8 cellular contexts compared by ENCODE assay signal in the genomic region with DNA sequence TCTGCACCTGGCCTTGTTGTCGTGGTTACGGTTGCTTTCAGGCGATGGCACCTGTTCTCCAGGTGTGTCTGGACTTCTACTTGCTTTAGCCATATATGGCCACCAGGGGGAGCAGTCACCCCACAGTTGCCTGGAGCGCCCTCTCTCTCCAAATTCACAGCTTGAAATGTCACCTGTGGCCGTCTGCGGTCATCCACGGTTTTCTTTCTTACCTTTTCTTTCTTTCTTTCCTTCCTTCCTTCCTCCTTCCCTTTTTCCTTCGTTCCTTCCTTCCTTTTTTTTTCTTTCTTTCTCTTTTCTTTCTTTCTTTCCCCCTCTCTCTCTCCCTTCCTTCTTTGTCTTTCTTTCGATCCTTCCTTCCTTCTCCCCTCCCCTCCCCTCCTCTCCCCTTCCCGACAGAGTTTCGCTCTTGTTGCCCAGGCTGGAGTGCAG.
A peak's percentile ranks its signal among the peaks of the same experiment; 100 is the strongest.
DNase-seq lines count a peak whose midpoint lies in the region; ATAC-seq and TF ChIP-seq lines count a peak whose summit lies in the region.

No MANE protein-coding gene starts in this region.

- peaks cover 5 to 6% of the 10 kb centered on the region in 2 experiments for H3K36me3 ChIP-seq in mesenchymal stem cell (ENCODE audit: control insufficient read depth in 1 of 2, insufficient read depth in 2 of 2, low read depth in 1 of 2, low read length in 2 of 2)

- H3K4me1 Mint-ChIP-seq in activated CD4-positive, alpha-beta T cell treated with anti-CD3 and anti-CD28 coated beads for 36 hours = no peaks in the 10 kb centered on the region

- no peak overlapping the region for H3K18ac ChIP-seq in mesenchymal stem cell (ENCODE audit: low read depth in 1 of 2, low read length in 2 of 2)

- WGBS in mesenchymal stem cell = 42% methylated on average over 11 of the region's 11 CpGs

- intact Hi-C loops in activated CD4-positive, alpha-beta T cell treated with anti-CD3 and anti-CD28 coated beads for 36 hours (cut with DNase I, micrococcal nuclease) = no loop called here

- H2BK15ac ChIP-seq in mesenchymal stem cell (ENCODE audit: low read depth, poor library complexity, severe bottlenecking) = no peak overlapping the region

- no peak overlapping the region for H2BK12ac ChIP-seq in mesenchymal stem cell (ENCODE audit: low read length in 2 of 2)

- no peak overlapping the region for H4K8ac ChIP-seq in mesenchymal stem cell (ENCODE audit: low read length)

- H3K14ac ChIP-seq in mesenchymal stem cell (ENCODE audit: low read length in 2 of 2) = no peak overlapping the region

- H3K27ac ChIP-seq in mesenchymal stem cell (ENCODE audit: low read length, poor library complexity, severe bottlenecking) = no peak overlapping the region

- H2AFZ ChIP-seq in mesenchymal stem cell (ENCODE audit: low read depth, low read length) = no peak overlapping the region

- no peaks in the 10 kb centered on the region for H3K27me3 Mint-ChIP-seq in activated CD4-positive, alpha-beta T cell treated with anti-CD3 and anti-CD28 coated beads for 36 hours

- no peaks in the 10 kb centered on the region for H3K9me3 Mint-ChIP-seq in activated CD4-positive, alpha-beta T cell treated with anti-CD3 and anti-CD28 coated beads for 36 hours (ENCODE audit: low read depth)

- peak; percentile 65 for ATAC-seq in activated CD4-positive, alpha-beta T cell treated with anti-CD3 and anti-CD28 coated beads for 36 hours

- H3K79me1 ChIP-seq in mesenchymal stem cell (replicated peaks; ENCODE audit: low read length, poor library complexity, severe bottlenecking) = no peaks in the 10 kb centered on the region

- H2BK120ac ChIP-seq in mesenchymal stem cell (ENCODE audit: low read depth, low read length) = no peak overlapping the region

- no peak overlapping the region for H3K4ac ChIP-seq in mesenchymal stem cell (ENCODE audit: low read depth in 1 of 2, low read length in 2 of 2)

- no peaks in the 10 kb centered on the region for H3K4me1 ChIP-seq in mesenchymal stem cell (ENCODE audit: control insufficient read depth, insufficient read depth, low read depth, low read length)

- no peak overlapping the region for H3K4me2 ChIP-seq in mesenchymal stem cell (ENCODE audit: low read length, poor library complexity, severe bottlenecking)

- peak; percentile 79 for TF ChIP-seq CTCF in choroid plexus epithelial cell (conservative IDR thresholded peaks at IDR 0.05; ENCODE audit: low read depth, low read length)

- no peak overlapping the region for H3K4me3 ChIP-seq in choroid plexus epithelial cell (ENCODE audit: low read depth, low read length)
- no peak overlapping the region for H3K4me3 ChIP-seq in mesenchymal stem cell (ENCODE audit: insufficient read depth in 1 of 2, low read depth in 1 of 2, low read length in 2 of 2)

- no peak overlapping the region for H3K9ac ChIP-seq in mesenchymal stem cell (ENCODE audit: low read length)

- no peaks in the 10 kb centered on the region for H3K27me3 ChIP-seq in mesenchymal stem cell (ENCODE audit: control insufficient read depth in 1 of 2, insufficient read depth in 1 of 2, low read length in 2 of 2)

- DNase-seq in Daoy (ENCODE audit: low read depth) = peak; percentile 56
- DNase-seq in HEK293T (ENCODE audit: extremely low spot score) = peak; percentile 29
- peak; percentile 81 for DNase-seq in NCI-H2081 treated with DMSO at 0.1 percent for 48 hours (lab: John Stamatoyannopoulos, UW)
- DNase-seq in activated CD4-positive, alpha-beta T cell treated with anti-CD3 and anti-CD28 coated beads for 36 hours = peak; percentile 80
- DNase-seq in choroid plexus epithelial cell (ENCODE audit: low read depth) = peak; percentile 47
- peak; percentile 14 for DNase-seq in mesenchymal stem cell
- peak; percentile 27 for DNase-seq in stimulated activated CD8-positive, alpha-beta memory T cell treated with anti-CD3 and anti-CD28 coated beads, Interleukin-7, amount 100 ng/mL, for 24 hours (ENCODE audit: low read depth)
- DNase-seq in MV-4-11 (lab: John Stamatoyannopoulos, UW) = no peak

- no peak overlapping the region for H3K23ac ChIP-seq in mesenchymal stem cell (ENCODE audit: low read length in 2 of 2)

- CTCF ChIA-PET in HEK293T (lab: Yijun Ruan, JAX) = interaction anchor here (0.7 kb wide), 1 partner anchor 308 kb away, joined by 6 read pairs; no protein-coding TSS in a partner anchor
- CTCF ChIA-PET in activated CD4-positive, alpha-beta T cell treated with anti-CD3 and anti-CD28 coated beads for 36 hours (lab: Charles Lee) = interaction anchor here (1.2 kb wide), 1 partner anchor 1064 kb away, joined by 3 read pairs; no protein-coding TSS in a partner anchor

- POLR2A ChIA-PET in HEK293T (lab: Yijun Ruan, JAX) = interaction anchor here (0.7 kb wide), 1 partner anchor 26 kb away, joined by 3 read pairs; no protein-coding TSS in a partner anchor
- POLR2A ChIA-PET in activated CD4-positive, alpha-beta T cell treated with anti-CD3 and anti-CD28 coated beads for 36 hours (lab: Charles Lee) = interaction anchor here (0.6 kb wide), 1 partner anchor 263 kb away, joined by 3 read pairs; no protein-coding TSS in a partner anchor

- no peak overlapping the region for H3K4me3 Mint-ChIP-seq in activated CD4-positive, alpha-beta T cell treated with anti-CD3 and anti-CD28 coated beads for 36 hours

- H3K27ac Mint-ChIP-seq in activated CD4-positive, alpha-beta T cell treated with anti-CD3 and anti-CD28 coated beads for 36 hours = no peak overlapping the region

- H2AK5ac ChIP-seq in mesenchymal stem cell (ENCODE audit: low read length, severe bottlenecking) = no peak overlapping the region

- no peaks in the 10 kb centered on the region for H3K9me3 ChIP-seq in mesenchymal stem cell (ENCODE audit: control insufficient read depth, low read length)

- no peak overlapping the region for H4K91ac ChIP-seq in mesenchymal stem cell (ENCODE audit: low read length)

- peaks cover 7% of the 10 kb centered on the region for H3K36me3 Mint-ChIP-seq in activated CD4-positive, alpha-beta T cell treated with anti-CD3 and anti-CD28 coated beads for 36 hours (ENCODE audit: low read depth)

- no peak overlapping the region for H2BK5ac ChIP-seq in mesenchymal stem cell (ENCODE audit: low read depth, low read length, poor library complexity, severe bottlenecking)

TF ChIP-seq in HEK293T, 16 proteins besides CTCF, POLR2A, EP300 and RAD21:
- no peak for TF ChIP-seq NFRKB (IDR thresholded peaks at IDR 0.05)
- TF ChIP-seq FOXM1 (IDR thresholded peaks at IDR 0.05; ENCODE audit: borderline replicate concordance) = no peak
- no peak for TF ChIP-seq ELF4 (IDR thresholded peaks at IDR 0.05)
- no peak for TF ChIP-seq ZNF384 (IDR thresholded peaks at IDR 0.05)
- no peak for TF ChIP-seq HDGF (IDR thresholded peaks at IDR 0.05; ENCODE audit: borderline replicate concordance)
- TF ChIP-seq FOXA1 (IDR thresholded peaks at IDR 0.05) = no peak
TF ChIP-seq in HEK293T: peak in this region for 0.
